1 cellular context compared by ENCODE assay signal in the genomic region with DNA sequence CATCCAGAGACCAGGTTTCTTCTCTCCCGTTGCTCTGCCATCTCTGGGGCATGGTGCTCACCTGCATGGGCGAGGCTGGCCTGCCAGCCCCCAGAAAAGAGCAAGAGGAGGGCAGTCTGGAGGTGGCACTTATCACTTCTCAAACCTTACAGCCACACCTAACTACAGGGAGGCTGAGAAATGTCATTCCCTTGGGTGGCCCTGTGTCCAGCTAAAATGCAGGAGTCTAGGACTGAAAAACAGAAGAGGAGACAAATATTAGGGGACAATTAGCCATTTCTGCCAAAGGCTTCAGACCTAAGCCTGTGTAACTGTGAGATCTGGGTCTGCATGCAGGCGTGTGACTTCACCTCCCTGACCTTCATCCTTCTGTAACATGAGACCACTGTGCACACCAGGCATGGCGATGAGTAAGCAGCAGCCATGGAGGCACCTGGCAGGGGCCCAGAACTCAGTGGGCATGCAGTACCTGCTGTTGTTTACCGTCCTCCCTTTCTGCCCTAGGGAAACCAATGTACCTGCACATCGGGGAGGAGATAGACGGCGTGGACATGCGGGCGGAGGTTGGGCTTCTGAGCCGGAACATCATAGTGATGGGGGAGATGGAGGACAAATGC.
TF ChIP-seq lines count a peak whose summit lies in the region.

No MANE protein-coding gene starts in this region.

TF ChIP-seq in HEK293, 187 proteins besides CTCF, POLR2A, EP300 and RAD21 (continued from another document):
- TF ChIP-seq ZNF10 (tag by site-specific recombination; IDR thresholded peaks at IDR 0.05) (peak; percentile 67; the same call in 1 of the 2 replicates), ZNF394 (tag by site-specific recombination; IDR thresholded peaks at IDR 0.05; ENCODE audit: borderline replicate concordance) (no peak; the same call in 1 of the 2 replicates), ZNF792 (tag by site-specific recombination; IDR thresholded peaks at IDR 0.05) (no peak), ZIC2 (tag by site-specific recombination; IDR thresholded peaks at IDR 0.05) (peak; percentile 97), ZSCAN18 (tag by site-specific recombination; IDR thresholded peaks at IDR 0.05) (no peak)
- TF ChIP-seq, protein P1, sequence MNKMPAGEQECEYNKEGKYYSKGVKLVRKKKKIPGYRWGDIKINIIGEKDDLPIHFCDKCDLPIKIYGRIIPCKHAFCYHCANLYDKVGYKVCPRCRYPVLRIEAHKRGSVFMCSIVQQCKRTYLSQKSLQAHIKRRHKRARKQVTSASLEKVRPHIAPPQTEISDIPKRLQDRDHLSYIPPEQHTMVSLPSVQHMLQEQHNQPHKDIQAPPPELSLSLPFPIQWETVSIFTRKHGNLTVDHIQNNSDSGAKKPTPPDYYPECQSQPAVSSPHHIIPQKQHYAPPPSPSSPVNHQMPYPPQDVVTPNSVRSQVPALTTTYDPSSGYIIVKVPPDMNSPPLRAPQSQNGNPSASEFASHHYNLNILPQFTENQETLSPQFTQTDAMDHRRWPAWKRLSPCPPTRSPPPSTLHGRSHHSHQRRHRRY (tag by site-specific recombination; IDR thresholded peaks at IDR 0.05), result no peak
